ENCODE assay signal across 8 cellular contexts in genomic region chr6:79946242-79946641, GRCh38. TPM values are rescaled to one million over a fixed set of nuclear protein-coding genes. Genes with fewer than 3 reads are reported as not detected.
DNase-seq lines count a peak whose midpoint lies in the region; ATAC-seq, FAIRE-seq and TF ChIP-seq lines count a peak whose summit lies in the region.

No MANE protein-coding gene starts in this region.

- H3K36me3 ChIP-seq in ascending aorta (no peaks in the 10 kb centered on the region), keratinocyte (ENCODE audit: control insufficient read depth in 2 of 2, extremely low read depth in 1 of 2, insufficient read depth in 2 of 2, low read length in 2 of 2) (no peaks in the 10 kb centered on the region)

- ATAC-seq in GM21360 (IDR thresholded peaks at IDR 0.05; ENCODE audit: unreplicated experiment) (peak; percentile 27), HG02973 (IDR thresholded peaks at IDR 0.05; ENCODE audit: unreplicated experiment) (no peak), HG03469 (IDR thresholded peaks at IDR 0.05; ENCODE audit: unreplicated experiment) (no peak)

- H3K4me3 ChIP-seq in ascending aorta, result peak overlapping the region; percentile 54 to 76
- peak overlapping the region; percentile 79 to 86 (median 85) for H3K4me3 ChIP-seq in keratinocyte (ENCODE audit: control insufficient read depth in 2 of 3, extremely low read depth in 1 of 3, insufficient read depth in 2 of 3, low read depth in 1 of 3, low read length in 3 of 3)

- H3K27ac ChIP-seq in ascending aorta, result no peak overlapping the region
- H3K27ac ChIP-seq in keratinocyte (ENCODE audit: control insufficient read depth, insufficient read depth, low read length), result no peak overlapping the region

- peak overlapping the region; percentile 95 for H3K4me3 Mint-ChIP-seq in type B pancreatic cell

- H3K27me3 ChIP-seq in ascending aorta, result no peaks in the 10 kb centered on the region
- H3K27me3 ChIP-seq in keratinocyte (ENCODE audit: control insufficient read depth, extremely low read depth, insufficient read depth, low read length), result no peaks in the 10 kb centered on the region

- H3K9me3 Mint-ChIP-seq in type B pancreatic cell, result no peaks in the 10 kb centered on the region

- intact Hi-C loops in ascending aorta (cut with DNase I), result loop anchor here (2.0 to 5.0 kb wide), 2 partner anchors 77 to 146 kb away; no protein-coding TSS in a partner anchor

- H3K4me1 Mint-ChIP-seq in type B pancreatic cell (ENCODE audit: unreplicated experiment), result peaks cover 12% of the 10 kb centered on the region

- H3K9ac ChIP-seq in keratinocyte (ENCODE audit: control insufficient read depth, extremely low read depth, insufficient read depth, low read length), result peak overlapping the region; percentile 58

- H3K79me2 ChIP-seq in keratinocyte (ENCODE audit: control insufficient read depth, insufficient read depth, low read length), result peaks cover 13% of the 10 kb centered on the region

- H3K4me1 ChIP-seq in ascending aorta (peaks cover 0 to 3% of the 10 kb centered on the region in 2 donors), keratinocyte (ENCODE audit: control insufficient read depth, extremely low read depth, insufficient read depth, low read length) (peaks cover 11% of the 10 kb centered on the region)

- peak; percentile 17 for FAIRE-seq in keratinocyte (lab: Jason Lieb, UNC)

- no peaks in the 10 kb centered on the region for H4K20me1 ChIP-seq in keratinocyte (ENCODE audit: control insufficient read depth, extremely low read depth, insufficient read depth, low read length)

- H3K9me1 ChIP-seq in keratinocyte (ENCODE audit: control insufficient read depth, extremely low read depth, insufficient read depth, low read length), result no peaks in the 10 kb centered on the region

- dilution Hi-C loops in keratinocyte (cut with MboI; ENCODE audit: extremely low pct_ligation_motif_present, low sequenced_read_pairs), result no loop called here

- peak overlapping the region; percentile 16 for H3K27ac Mint-ChIP-seq in type B pancreatic cell

- H3K9me3 ChIP-seq in ascending aorta (no peaks in the 10 kb centered on the region), keratinocyte (ENCODE audit: control insufficient read depth, low read depth, low read length) (no peaks in the 10 kb centered on the region)

- peak; percentile 61 for DNase-seq in D341Med (ENCODE audit: low spot score)
- DNase-seq in NCI-H2171 (lab: John Stamatoyannopoulos, UW), result peak; percentile 46
- no peak for DNase-seq in ascending aorta (ENCODE audit: low spot score in 2 of 2)
- no peak for DNase-seq in keratinocyte (ENCODE audit: low read depth, low spot score)
- no peak for DNase-seq in type B pancreatic cell (ENCODE audit: extremely low spot score, unreplicated experiment)

- TF ChIP-seq CTCF in ascending aorta (IDR thresholded peaks at IDR 0.05), result no peak
- TF ChIP-seq CTCF in keratinocyte (optimal IDR thresholded peaks at IDR 0.05 in 1 of 3, IDR thresholded peaks at IDR 0.05 in 1 of 3, conservative IDR thresholded peaks at IDR 0.05 in 1 of 3; ENCODE audit: extremely low read depth in 1 of 3, insufficient read depth in 2 of 3, low read length in 3 of 3), result peak; percentile 13 to 49 (median 22)
- peak; percentile 74 for TF ChIP-seq CTCF in type B pancreatic cell (conservative IDR thresholded peaks at IDR 0.05)

- H3K27me3 Mint-ChIP-seq in type B pancreatic cell, result peaks cover 18% of the 10 kb centered on the region

- H3K36me3 Mint-ChIP-seq in type B pancreatic cell, result no peaks in the 10 kb centered on the region

- H2AFZ ChIP-seq in keratinocyte (ENCODE audit: control insufficient read depth, low read length), result peak overlapping the region; percentile 75

- peak overlapping the region; percentile 90 for H3K4me2 ChIP-seq in keratinocyte (ENCODE audit: control insufficient read depth, extremely low read depth, insufficient read depth, low read depth, low read length)

RNA-seq across cellular contexts. Expression of gene ELOVL4, which starts 1.1 kb away (rescaled TPM):
- total RNA-seq in ascending aorta (6.4 TPM), type B pancreatic cell (ENCODE audit: low replicate concordance) (9.1 and 11.5 TPM in 2 replicates)
- polyA plus RNA-seq in keratinocyte, result 2.9 to 6.1 TPM (median 4.8 TPM) in 3 replicates
- polyA plus RNA-seq in keratinocyte (2011; ENCODE audit: low read depth), result 78.5 TPM
- polyA plus RNA-seq in keratinocyte (2011; cell fraction: cytosol; rRNA removed), result 1.9 and 3.4 TPM in 2 replicates
- polyA plus RNA-seq in keratinocyte (2011; cell fraction: nucleus; rRNA removed), result 5.4 and 8.2 TPM in 2 replicates
- polyA plus RNA-seq in keratinocyte (2012; ENCODE audit: low replicate concordance), result 7.6 and 73.6 TPM in 2 replicates
- polyA minus RNA-seq in keratinocyte, result 1.5 to 5.1 TPM (median 3.5 TPM) in 3 replicates
- 4.0 TPM for polyA minus RNA-seq in keratinocyte (2011; cell fraction: cytosol; rRNA and poly(A)+ RNA removed)
- polyA minus RNA-seq in keratinocyte (2011; cell fraction: nucleus; rRNA and poly(A)+ RNA removed), result 6.9 and 9.5 TPM in 2 replicates

RNA-seq across cellular contexts. Expression of gene TTK, which starts 58.2 kb away (rescaled TPM):
- not detected for total RNA-seq in ascending aorta
- 2.0 to 15.3 TPM (median 7.9 TPM) in 3 replicates for polyA plus RNA-seq in keratinocyte
- not detected for polyA plus RNA-seq in keratinocyte (2011; ENCODE audit: low read depth)
- 2.0 and 4.9 TPM in 2 replicates for polyA plus RNA-seq in keratinocyte (2011; cell fraction: cytosol; rRNA removed)
- polyA plus RNA-seq in keratinocyte (2011; cell fraction: nucleus; rRNA removed), result 3.2 and 3.6 TPM in 2 replicates
- polyA plus RNA-seq in keratinocyte (2012; ENCODE audit: low replicate concordance), result 0.14 and 6.4 TPM in 2 replicates
- 0.92 to 12.1 TPM (median 2.1 TPM) in 3 replicates for polyA minus RNA-seq in keratinocyte
- polyA minus RNA-seq in keratinocyte (2011; cell fraction: cytosol; rRNA and poly(A)+ RNA removed), result 4.2 TPM
- polyA minus RNA-seq in keratinocyte (2011; cell fraction: nucleus; rRNA and poly(A)+ RNA removed), result 1.8 and 3.5 TPM in 2 replicates
- total RNA-seq in type B pancreatic cell (ENCODE audit: low replicate concordance), result 13.4 and 32.1 TPM in 2 replicates

Comparison
In these comparisons a context has a peak if more than half of its experiments do, and no peak if none do; other contexts are left out.
1. DNase-seq: peak in D341Med (single experiment) and NCI-H2171 (single experiment); none in ascending aorta (0 of 2), keratinocyte (single experiment) and type B pancreatic cell (single experiment).
2. CTCF ChIP-seq: peak in keratinocyte (3 of 3) and type B pancreatic cell (single experiment); none in ascending aorta (0 of 3).
3. RNA of gene TTK, which starts 58.2 kb away (total RNA-seq): 13.4 to 32.1 TPM in type B pancreatic cell; not detected in ascending aorta (single experiment); every median in the first group is over 10 times any median in the second.